In genomic region chr16:56478228-56479049, GRCh38 we compare ENCODE assay signal across 1 cellular context.
TF ChIP-seq lines count a peak whose summit lies in the region.

No MANE protein-coding gene starts in this region.

TF ChIP-seq in K562, 482 proteins besides CTCF, POLR2A, EP300 and RAD21 (continued from another document and continues in another):
- TF ChIP-seq TCF7 (IDR thresholded peaks at IDR 0.05; ENCODE audit: borderline replicate concordance), result no peak
- TF ChIP-seq GABPB1 (CRISPR knock-in tag; IDR thresholded peaks at IDR 0.05), result no peak
- TF ChIP-seq LCOR (CRISPR knock-in tag; IDR thresholded peaks at IDR 0.05), result no peak
- no peak for TF ChIP-seq ZNF224 (CRISPR knock-in tag; IDR thresholded peaks at IDR 0.05)
- no peak for TF ChIP-seq IRF2 (CRISPR knock-in tag; IDR thresholded peaks at IDR 0.05)
- no peak for TF ChIP-seq NEUROD1 (IDR thresholded peaks at IDR 0.05; ENCODE audit: borderline replicate concordance, low read depth, low read length, partially characterized antibody)
- no peak for TF ChIP-seq SPI1 (IDR thresholded peaks at IDR 0.05; ENCODE audit: borderline replicate concordance, low read depth, low read length)
- TF ChIP-seq NELFE (IDR thresholded peaks at IDR 0.05; ENCODE audit: insufficient read depth, insufficient read length), result no peak
- peak; percentile 80 for TF ChIP-seq JUND (IDR thresholded peaks at IDR 0.05; ENCODE audit: borderline replicate concordance, low read depth, low read length)
- TF ChIP-seq JUND (tag; IDR thresholded peaks at IDR 0.05; ENCODE audit: borderline replicate concordance, low read depth, low read length), result peak; percentile 31; the same call in 1 of the 3 replicates
- TF ChIP-seq TBP (optimal IDR thresholded peaks at IDR 0.05; ENCODE audit: low read depth, low read length), result no peak
- no peak for TF ChIP-seq ETS1 (conservative IDR thresholded peaks at IDR 0.05; ENCODE audit: control insufficient read depth, low read depth, low read length)
- no peak for TF ChIP-seq TBL1XR1 (IDR thresholded peaks at IDR 0.05; ENCODE audit: low read length in 2 of 2)
- TF ChIP-seq NR2C1 (IDR thresholded peaks at IDR 0.05), result no peak
- no peak for TF ChIP-seq NR2C1 (tag; IDR thresholded peaks at IDR 0.05)
- TF ChIP-seq DDX20 (tag; IDR thresholded peaks at IDR 0.05; ENCODE audit: low read depth), result no peak
- no peak for TF ChIP-seq UBTF (IDR thresholded peaks at IDR 0.05; ENCODE audit: borderline replicate concordance in 1 of 2, low read depth in 2 of 2, low read length in 2 of 2)
- no peak for TF ChIP-seq U2AF1 (optimal IDR thresholded peaks at IDR 0.05; ENCODE audit: low read depth, low read length)
- TF ChIP-seq PBX2 (CRISPR knock-in tag; IDR thresholded peaks at IDR 0.05; ENCODE audit: low read depth), result no peak
- 0 out of 2 replicates have a peak, but pooled peaks have one; percentile 11 for TF ChIP-seq PBX2 (tag; conservative IDR thresholded peaks at IDR 0.05; ENCODE audit: low read depth)
- TF ChIP-seq STAT5B (CRISPR knock-in tag; IDR thresholded peaks at IDR 0.05), result no peak
- no peak for TF ChIP-seq ZNF133 (CRISPR knock-in tag; IDR thresholded peaks at IDR 0.05)
- no peak for TF ChIP-seq TAF9B (IDR thresholded peaks at IDR 0.05; ENCODE audit: partially characterized antibody)
- TF ChIP-seq NFYB (IDR thresholded peaks at IDR 0.05; ENCODE audit: extremely low read depth, insufficient read length), result no peak
- peak; percentile 78; the same call in 1 of the 2 replicates for TF ChIP-seq ZNF589 (CRISPR knock-in tag; IDR thresholded peaks at IDR 0.05; ENCODE audit: low read depth)
- no peak for TF ChIP-seq SP1 (CRISPR knock-in tag; IDR thresholded peaks at IDR 0.05)
- no peak for TF ChIP-seq ZBTB7A (IDR thresholded peaks at IDR 0.05; ENCODE audit: borderline replicate concordance, control insufficient read depth, low read depth, low read length)
- no peak for TF ChIP-seq JUN (IDR thresholded peaks at IDR 0.05; ENCODE audit: borderline replicate concordance, low read depth, low read length)
- no peak for TF ChIP-seq JUN (CRISPR knock-in tag; IDR thresholded peaks at IDR 0.05; ENCODE audit: borderline replicate concordance)
- TF ChIP-seq BRD9 (IDR thresholded peaks at IDR 0.05; ENCODE audit: low read depth, partially characterized antibody), result no peak
- TF ChIP-seq EWSR1 (IDR thresholded peaks at IDR 0.05; ENCODE audit: borderline replicate concordance, low read depth, partially characterized antibody), result no peak
- no peak for TF ChIP-seq POLR2B (IDR thresholded peaks at IDR 0.05; ENCODE audit: low read depth, partially characterized antibody)
- TF ChIP-seq FOXJ2 (tag; IDR thresholded peaks at IDR 0.05), result peak; percentile 76
- no peak for TF ChIP-seq SIX5 (IDR thresholded peaks at IDR 0.05; ENCODE audit: borderline replicate concordance in 1 of 2, insufficient read depth in 1 of 2, low read depth in 1 of 2, low read length in 2 of 2)
- TF ChIP-seq CTBP1 (IDR thresholded peaks at IDR 0.05; ENCODE audit: borderline replicate concordance), result peak; percentile 87
- no peak for TF ChIP-seq NBN (IDR thresholded peaks at IDR 0.05; ENCODE audit: low read depth)
- no peak for TF ChIP-seq RBM22 (IDR thresholded peaks at IDR 0.05; ENCODE audit: low read depth, low read length, poor library complexity, severe bottlenecking)
- no peak for TF ChIP-seq THRB (CRISPR knock-in tag; conservative IDR thresholded peaks at IDR 0.05)
- TF ChIP-seq USF2 (CRISPR knock-in tag; IDR thresholded peaks at IDR 0.05), result no peak
- TF ChIP-seq BCLAF1 (IDR thresholded peaks at IDR 0.05; ENCODE audit: borderline replicate concordance in 1 of 2, control insufficient read depth in 1 of 2, low read depth in 2 of 2, low read length in 1 of 2), result no peak
- peak; percentile 87 for TF ChIP-seq ATF3 (IDR thresholded peaks at IDR 0.05)
- no peak for TF ChIP-seq ATF3 (CRISPR knock-in tag; conservative IDR thresholded peaks at IDR 0.05)
- TF ChIP-seq ZNF639 (CRISPR knock-in tag; conservative IDR thresholded peaks at IDR 0.05 in 1 of 2, IDR thresholded peaks at IDR 0.05 in 1 of 2), result no peak
- TF ChIP-seq ZNF24 (IDR thresholded peaks at IDR 0.05), result no peak
- TF ChIP-seq CXXC5 (CRISPR knock-in tag; IDR thresholded peaks at IDR 0.05), result peak; percentile 31; the same call in 1 of the 2 replicates
- no peak for TF ChIP-seq NR4A1 (CRISPR knock-in tag; IDR thresholded peaks at IDR 0.05)
- no peak for TF ChIP-seq NR4A1 (tag; IDR thresholded peaks at IDR 0.05)
- peak; percentile 55; the same call in 1 of the 2 replicates for TF ChIP-seq SMARCE1 (IDR thresholded peaks at IDR 0.05)
- no peak for TF ChIP-seq HMG20A (CRISPR knock-in tag; conservative IDR thresholded peaks at IDR 0.05)
- TF ChIP-seq ZNF324 (CRISPR knock-in tag; IDR thresholded peaks at IDR 0.05), result no peak
- no peak for TF ChIP-seq POLR2AphosphoS5 (IDR thresholded peaks at IDR 0.05; ENCODE audit: control insufficient read depth, insufficient read depth, low read depth, low read length)
- no peak for TF ChIP-seq ZNF830 (CRISPR knock-in tag; IDR thresholded peaks at IDR 0.05)
- TF ChIP-seq ZNF175 (CRISPR knock-in tag; IDR thresholded peaks at IDR 0.05; ENCODE audit: low read depth), result peak; percentile 64; the same call in 1 of the 2 replicates
- TF ChIP-seq ZNF551 (CRISPR knock-in tag; IDR thresholded peaks at IDR 0.05), result no peak
- no peak for TF ChIP-seq ZNF274 (IDR thresholded peaks at IDR 0.05; ENCODE audit: borderline replicate concordance, low read depth, low read length)
- TF ChIP-seq ZSCAN32 (CRISPR knock-in tag; IDR thresholded peaks at IDR 0.05), result peak; percentile 76
- TF ChIP-seq ASH1L (IDR thresholded peaks at IDR 0.05; ENCODE audit: borderline replicate concordance, low read depth, partially characterized antibody), result no peak
- no peak for TF ChIP-seq ELF1 (tag; IDR thresholded peaks at IDR 0.05)
- TF ChIP-seq TEAD2 (tag; IDR thresholded peaks at IDR 0.05), result no peak
- TF ChIP-seq SOX6 (IDR thresholded peaks at IDR 0.05), result peak; percentile 82
- no peak for TF ChIP-seq SREBF1 (IDR thresholded peaks at IDR 0.05; ENCODE audit: borderline replicate concordance, low read depth, low read length)
- no peak for TF ChIP-seq ZNF583 (CRISPR knock-in tag; IDR thresholded peaks at IDR 0.05)
- no peak for TF ChIP-seq NCOR1 (IDR thresholded peaks at IDR 0.05)
- TF ChIP-seq SMAD4 (CRISPR knock-in tag; conservative IDR thresholded peaks at IDR 0.05), result peak; percentile 44
- TF ChIP-seq ZNF316 (IDR thresholded peaks at IDR 0.05), result no peak
- TF ChIP-seq KDM1A (IDR thresholded peaks at IDR 0.05), result no peak
- TF ChIP-seq OTX1 (CRISPR knock-in tag; IDR thresholded peaks at IDR 0.05), result no peak
- no peak; the same call in 1 of the 2 replicates for TF ChIP-seq NFIC (IDR thresholded peaks at IDR 0.05)
- no peak for TF ChIP-seq ZNF197 (CRISPR knock-in tag; IDR thresholded peaks at IDR 0.05; ENCODE audit: low read depth)
- no peak for TF ChIP-seq PRMT5 (CRISPR knock-in tag; IDR thresholded peaks at IDR 0.05)
